Comparison of ENCODE assay signal across 8 cellular contexts in the genomic region with DNA sequence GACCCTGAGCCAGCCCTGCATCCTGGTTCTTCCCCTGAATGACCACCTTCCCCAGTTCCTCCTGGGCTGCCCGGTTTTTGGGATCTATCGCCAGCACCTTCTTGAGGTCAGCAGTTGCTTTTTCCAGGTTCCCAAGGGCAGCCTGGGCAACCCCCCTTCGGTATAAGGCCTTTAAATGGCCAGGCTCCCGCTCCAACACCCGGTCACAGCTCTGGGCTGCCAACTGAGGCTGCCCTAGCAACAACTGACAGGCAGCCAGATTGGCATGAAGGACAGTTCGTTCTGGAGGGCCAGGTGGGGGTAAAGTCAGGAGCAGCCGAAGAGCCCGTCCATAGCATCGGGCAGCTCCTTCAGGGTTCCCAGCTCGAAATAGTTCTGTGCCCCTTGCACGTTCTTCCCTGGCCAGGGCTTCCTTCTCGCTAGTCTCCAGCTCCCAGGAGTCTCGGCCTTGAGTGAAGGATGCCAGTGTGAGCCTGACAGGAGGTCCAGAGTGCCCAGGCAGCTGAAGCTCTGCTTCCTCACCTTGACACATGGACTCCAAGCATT. TPM values are rescaled to one million over a fixed set of nuclear protein-coding genes. Genes with fewer than 3 reads are reported as not detected.
DNase-seq lines count a peak whose midpoint lies in the region; FAIRE-seq and TF ChIP-seq lines count a peak whose summit lies in the region.

No MANE protein-coding gene starts in this region.

- no peaks in the 10 kb centered on the region for H3K9me3 Mint-ChIP-seq in activated T-helper 2 cell treated with anti-CD3 and anti-CD28 coated beads, Interferon-gamma antibody, Interleukin-2, Interleukin-4, amounts not matched to agents 10 μg/mL and 5 μg/mL and 100 μg/mL, durations not matched to agents 14 hours and 24 hours and 36 hours

- no peaks in the 10 kb centered on the region for H3K27me3 ChIP-seq in HUES64 (ENCODE audit: insufficient read depth, low read length)
- H3K27me3 ChIP-seq in spleen (replicated peaks in 1 of 7): no peaks in the 10 kb centered on the region

- peak overlapping the region; percentile 97 for H3K27ac Mint-ChIP-seq in activated T-helper 2 cell treated with anti-CD3 and anti-CD28 coated beads, Interferon-gamma antibody, Interleukin-2, Interleukin-4, amounts not matched to agents 10 μg/mL and 5 μg/mL and 100 μg/mL, durations not matched to agents 14 hours and 24 hours and 36 hours

- H3K27ac ChIP-seq in HUES64 (ENCODE audit: low read depth, low read length) (peak overlapping the region; percentile 21; the same call in 1 of the 2 replicates), spleen (peak overlapping the region in 7 of 8 donors; percentile 67 to 95 (median 92))

- H3K9me3 ChIP-seq in HUES64 (ENCODE audit: insufficient read depth, low read depth, low read length) (no peaks in the 10 kb centered on the region), iPS-18c (ENCODE audit: control insufficient read depth, insufficient read depth, low read length) (no peaks in the 10 kb centered on the region), spleen (no peaks in the 10 kb centered on the region)

- DNase-seq in activated T-helper 2 cell treated with anti-CD3 and anti-CD28 coated beads, Interferon-gamma antibody, Interleukin-2, Interleukin-4, amounts not matched to agents 10 μg/mL and 5 μg/mL and 100 μg/mL, durations not matched to agents 14 hours and 24 hours and 36 hours (ENCODE audit: low spot score): no peak
- DNase-seq in spleen (peak; percentile 81), NOMO-1 treated with DMSO at 0.1 percent for 48 hours (lab: John Stamatoyannopoulos, UW; ENCODE audit: unreplicated experiment) (no peak), COLO829 (ENCODE audit: low spot score) (no peak), NCI-H526 treated with DMSO at 0.1 percent for 48 hours (lab: John Stamatoyannopoulos, UW) (no peak), GM12891 (ENCODE audit: insufficient read length, low spot score) (no peak)

- H3K4me3 ChIP-seq in HUES64 (ENCODE audit: low read length): peak overlapping the region; percentile 76
- H3K4me3 ChIP-seq in iPS-18c (ENCODE audit: insufficient read depth, low read depth, low read length): peak overlapping the region; percentile 62; the same call in 1 of the 2 replicates
- peak overlapping the region in 6 of 8 donors; percentile 4 to 97 (median 94) for H3K4me3 ChIP-seq in spleen

- H3K36me3 Mint-ChIP-seq in activated T-helper 2 cell treated with anti-CD3 and anti-CD28 coated beads, Interferon-gamma antibody, Interleukin-2, Interleukin-4, amounts not matched to agents 10 μg/mL and 5 μg/mL and 100 μg/mL, durations not matched to agents 14 hours and 24 hours and 36 hours (ENCODE audit: low read depth): peaks cover 22% of the 10 kb centered on the region

- FAIRE-seq in GM12891 (lab: Jason Lieb, UNC): no peak

- peaks cover 36% of the 10 kb centered on the region for H3K4me1 Mint-ChIP-seq in activated T-helper 2 cell treated with anti-CD3 and anti-CD28 coated beads, Interferon-gamma antibody, Interleukin-2, Interleukin-4, amounts not matched to agents 10 μg/mL and 5 μg/mL and 100 μg/mL, durations not matched to agents 14 hours and 24 hours and 36 hours (ENCODE audit: low read depth)

- H3K36me3 ChIP-seq in HUES64 (ENCODE audit: insufficient read depth, low read length) (peaks cover 22% of the 10 kb centered on the region), spleen (peaks cover 0 to 33% (median 28%) of the 10 kb centered on the region in 6 donors)

- no peak for TF ChIP-seq CTCF in spleen (IDR thresholded peaks at IDR 0.05 in 8 of 11, conservative IDR thresholded peaks at IDR 0.05 in 3 of 11)

- peaks cover under 1% of the 10 kb centered on the region for H3K27me3 Mint-ChIP-seq in activated T-helper 2 cell treated with anti-CD3 and anti-CD28 coated beads, Interferon-gamma antibody, Interleukin-2, Interleukin-4, amounts not matched to agents 10 μg/mL and 5 μg/mL and 100 μg/mL, durations not matched to agents 14 hours and 24 hours and 36 hours (ENCODE audit: low read depth)

- intact Hi-C loops in activated T-helper 2 cell treated with anti-CD3 and anti-CD28 coated beads, Interferon-gamma antibody, Interleukin-2, Interleukin-4, amounts not matched to agents 10 μg/mL and 5 μg/mL and 100 μg/mL, durations not matched to agents 14 hours and 24 hours and 36 hours (cut with micrococcal nuclease): loop anchor here (1.0 kb wide), 2 partner anchors 49 to 66 kb away; a partner anchor contains a TSS
- intact Hi-C loops in spleen (cut with DNase I; ENCODE audit: low total_unique reads): loop anchor here (10.0 kb wide), 1 partner anchor 66 kb away; a partner anchor contains a TSS

- H3K9ac ChIP-seq in HUES64 (ENCODE audit: low read depth, low read length): no peak overlapping the region

- TF ChIP-seq POLR2A in spleen (IDR thresholded peaks at IDR 0.05) (no peak), GM12891 (IDR thresholded peaks at IDR 0.05; ENCODE audit: low read depth, low read length) (no peak)

- H3K4me3 Mint-ChIP-seq in activated T-helper 2 cell treated with anti-CD3 and anti-CD28 coated beads, Interferon-gamma antibody, Interleukin-2, Interleukin-4, amounts not matched to agents 10 μg/mL and 5 μg/mL and 100 μg/mL, durations not matched to agents 14 hours and 24 hours and 36 hours (ENCODE audit: low read depth): peak overlapping the region; percentile 99

- 90% methylated on average over 13 of the region's 13 CpGs for WGBS in HUES64
- WGBS in spleen, 5 donors: 87 to 93% (median 89%) methylated on average over 13 of the region's 13 CpGs

- H3K4me1 ChIP-seq in HUES64 (ENCODE audit: insufficient read depth, low read length) (peaks cover 6% of the 10 kb centered on the region; the same call in 1 of the 2 replicates), spleen (peaks cover 23 to 63% (median 41%) of the 10 kb centered on the region in 6 donors)

TF ChIP-seq in GM12891, 5 proteins besides CTCF, POLR2A, EP300 and RAD21:
- TF ChIP-seq TAF1 (IDR thresholded peaks at IDR 0.05; ENCODE audit: low read depth, low read length) (no peak), POLR2AphosphoS5 (IDR thresholded peaks at IDR 0.05; ENCODE audit: low read depth, low read length) (no peak), POU2F2 (IDR thresholded peaks at IDR 0.05; ENCODE audit: low read depth, low read length) (no peak), SPI1 (IDR thresholded peaks at IDR 0.05; ENCODE audit: low read depth, low read length) (no peak), PAX5 (IDR thresholded peaks at IDR 0.05; ENCODE audit: insufficient read depth, low read length, severe bottlenecking) (no peak)
TF ChIP-seq in GM12891: peak in this region for 0.

RNA-seq across cellular contexts. Expression of a gene that starts 0.8 kb away (rescaled TPM):
- polyA plus RNA-seq in HUES64 (2013, experiment 1 of 2): 20.2 TPM
- 26.1 TPM for polyA plus RNA-seq in HUES64 (2013, experiment 2 of 2)
- 86.9 and 91.2 TPM in 2 replicates for total RNA-seq in activated T-helper 2 cell treated with anti-CD3 and anti-CD28 coated beads, Interferon-gamma antibody, Interleukin-2, Interleukin-4, amounts not matched to agents 10 μg/mL and 5 μg/mL and 100 μg/mL, durations not matched to agents 14 hours and 24 hours and 36 hours
- 100 to 1,000 TPM in 4 of 7 donors, 10 to 100 TPM in 3; 79.1 to 126 (median 101) TPM for total RNA-seq in spleen
- 10 to 100 TPM; 45.3 to 72.7 (median 46.2) TPM for polyA plus RNA-seq in spleen
- 57.2 TPM for polyA plus RNA-seq in GM12891 (2012; ENCODE audit: low read depth, missing spikeins)

RNA-seq across cellular contexts. Expression of a gene that starts 1.3 kb away (rescaled TPM):
- polyA plus RNA-seq in HUES64 (2013, experiment 1 of 2): 8.7 TPM
- polyA plus RNA-seq in HUES64 (2013, experiment 2 of 2): 8.5 TPM
- 5.0 and 5.8 TPM in 2 replicates for total RNA-seq in activated T-helper 2 cell treated with anti-CD3 and anti-CD28 coated beads, Interferon-gamma antibody, Interleukin-2, Interleukin-4, amounts not matched to agents 10 μg/mL and 5 μg/mL and 100 μg/mL, durations not matched to agents 14 hours and 24 hours and 36 hours
- 1 to 10 TPM; 2.9 to 5.8 (median 4.3) TPM for total RNA-seq in spleen
- 1 to 10 TPM; 4.7 to 6.1 (median 6.0) TPM for polyA plus RNA-seq in spleen
- polyA plus RNA-seq in GM12891 (2012; ENCODE audit: low read depth, missing spikeins): 3.8 TPM

RNA-seq across cellular contexts. Expression of a gene that starts 19.7 kb away (rescaled TPM):
- polyA plus RNA-seq in HUES64 (2013, experiment 1 of 2): 1.5 TPM
- polyA plus RNA-seq in HUES64 (2013, experiment 2 of 2): 1.2 TPM
- total RNA-seq in activated T-helper 2 cell treated with anti-CD3 and anti-CD28 coated beads, Interferon-gamma antibody, Interleukin-2, Interleukin-4, amounts not matched to agents 10 μg/mL and 5 μg/mL and 100 μg/mL, durations not matched to agents 14 hours and 24 hours and 36 hours: 4.3 and 5.0 TPM in 2 replicates
- total RNA-seq in spleen: 100 to 1,000 TPM in 2 of 7 donors, 10 to 100 TPM in 5; 37.6 to 117 (median 72.7) TPM
- polyA plus RNA-seq in spleen: 10 to 100 TPM; 13.7 to 39.3 (median 32.5) TPM
- 1.7 TPM for polyA plus RNA-seq in GM12891 (2012; ENCODE audit: low read depth, missing spikeins)

RNA-seq across cellular contexts. Expression of a gene that starts 22.9 kb away (rescaled TPM):
- polyA plus RNA-seq in HUES64 (2013, experiment 1 of 2): 1.2 TPM
- 2.2 TPM for polyA plus RNA-seq in HUES64 (2013, experiment 2 of 2)
- total RNA-seq in activated T-helper 2 cell treated with anti-CD3 and anti-CD28 coated beads, Interferon-gamma antibody, Interleukin-2, Interleukin-4, amounts not matched to agents 10 μg/mL and 5 μg/mL and 100 μg/mL, durations not matched to agents 14 hours and 24 hours and 36 hours: 0.27 TPM in 1 of 2 replicates, not detected in the other
- total RNA-seq in spleen: 1 to 10 TPM in 2 of 7 donors, under 1 TPM in 5; 0.28 to 1.7 (median 0.85) TPM
- polyA plus RNA-seq in spleen: 1 to 10 TPM; 1.1 to 2.3 (median 1.9) TPM
- polyA plus RNA-seq in GM12891 (2012; ENCODE audit: low read depth, missing spikeins): not detected

RNA-seq across cellular contexts. Expression of a gene that starts 25.1 kb away (rescaled TPM):
- polyA plus RNA-seq in HUES64 (2013, experiment 1 of 2): 28.4 TPM
- polyA plus RNA-seq in HUES64 (2013, experiment 2 of 2): 23.3 TPM
- total RNA-seq in activated T-helper 2 cell treated with anti-CD3 and anti-CD28 coated beads, Interferon-gamma antibody, Interleukin-2, Interleukin-4, amounts not matched to agents 10 μg/mL and 5 μg/mL and 100 μg/mL, durations not matched to agents 14 hours and 24 hours and 36 hours: 11.5 and 12.7 TPM in 2 replicates
- 10 to 100 TPM; 12.7 to 26.7 (median 19.2) TPM for total RNA-seq in spleen
- 1 to 10 TPM; 2.3 to 7.6 (median 3.7) TPM for polyA plus RNA-seq in spleen
- polyA plus RNA-seq in GM12891 (2012; ENCODE audit: low read depth, missing spikeins): 4.0 TPM
